In genomic region chr15:75942464-75942863, GRCh38 we compare ENCODE assay signal across 16 cellular contexts. TPM values are rescaled to one million over a fixed set of nuclear protein-coding genes. Genes with fewer than 3 reads are reported as not detected.
DNase-seq lines count a peak whose midpoint lies in the region; ATAC-seq, FAIRE-seq and TF ChIP-seq lines count a peak whose summit lies in the region.
"Had no signal": no experiment of that assay in that cellular context is flagged by ENCODE, and none has a peak within 500 bp of the region (broad histone marks: within the 10 kb centered on the region; RNA-seq: fewer than 3 reads in every experiment).

No MANE protein-coding gene starts in this region.

- DNase-seq in NCI-H82 (lab: John Stamatoyannopoulos, UW) (peak; percentile 31), NCI-H82 treated with DMSO at 0.1 percent for 48 hours (lab: John Stamatoyannopoulos, UW; ENCODE audit: unreplicated experiment) (no peak), A549 (ENCODE audit: low read depth in 1 of 2, low spot score in 1 of 2) (no peak), GM12878 (ENCODE audit: low read depth, low spot score) (no peak), HepG2 (ENCODE audit: low spot score) (no peak), DMS 273 treated with DMSO at 0.1 percent for 48 hours (lab: John Stamatoyannopoulos, UW) (no peak)
- DNase-seq: AML-193; CD8-positive, alpha-beta memory T cell; DMS53; GF-D8; GOT3 had no signal

- H3K79me2 ChIP-seq in GM12878 (ENCODE audit: control insufficient read depth, insufficient read depth, low read length) (no peaks in the 10 kb centered on the region), HepG2 (ENCODE audit: insufficient read depth, low read length) (no peaks in the 10 kb centered on the region)

- H3K4me1 ChIP-seq in A549 (0 out of 3 replicates have a peak, but pooled peaks cover 4% of the 10 kb centered on the region), GM12878 (ENCODE audit: control insufficient read depth, insufficient read depth, low read length) (no peaks in the 10 kb centered on the region), HepG2 (ENCODE audit: insufficient read depth, low read length) (no peaks in the 10 kb centered on the region; the same call in 1 of the 2 replicates)
- H3K4me1 ChIP-seq: Caco-2, HAP-1 had no signal

- no peak overlapping the region for H3K4me3 ChIP-seq in A549
- H3K4me3 ChIP-seq in GM12878 = no peak overlapping the region
- H3K4me3 ChIP-seq in HepG2 (replicated peaks in 1 of 3; ENCODE audit: insufficient read depth in 1 of 3, low read depth in 2 of 3, low read length in 3 of 3) = no peak overlapping the region
- H3K4me3 ChIP-seq: BLaER1, HAP-1 had no signal

- intact Hi-C loops in GM12878 (cut with micrococcal nuclease; ENCODE audit: unreplicated experiment) = no loop called here
- intact Hi-C loops in HepG2 (cut with micrococcal nuclease; ENCODE audit: unreplicated experiment) = no loop called here

- FAIRE-seq in A549 (lab: Jason Lieb, UNC) = peak; percentile 54
- FAIRE-seq in GM12878 (lab: Jason Lieb, UNC) = no peak
- FAIRE-seq in HepG2 (lab: Jason Lieb, UNC) = no peak

- SMC1A ChIA-PET in GM12878 (lab: Charles Lee; ENCODE audit: uncharacterized antibody, unreplicated experiment) = no interaction called here

- H3K9me3 ChIP-seq in A549 = no peaks in the 10 kb centered on the region
- no peaks in the 10 kb centered on the region for H3K9me3 ChIP-seq in GM12878 (replicated peaks; ENCODE audit: control insufficient read depth, insufficient read depth, low read length)
- H3K9me3 ChIP-seq in HepG2 (ENCODE audit: low read length) = no peaks in the 10 kb centered on the region
- H3K9me3 ChIP-seq: BLaER1, Caco-2, HAP-1 had no signal

- POLR2A ChIA-PET in A549 (lab: Yijun Ruan, JAX) (no interaction called here), GM12878 (lab: Charles Lee) (interaction anchor here (1.0 kb wide), 1 partner anchor 14 kb away, joined by 5 read pairs; no protein-coding TSS in a partner anchor), HepG2 (lab: Yijun Ruan, JAX) (no interaction called here)

- TF ChIP-seq CTCF in A549 (IDR thresholded peaks at IDR 0.05) (no peak), GM12878 (IDR thresholded peaks at IDR 0.05 in 2 of 3, conservative IDR thresholded peaks at IDR 0.05 in 1 of 3; ENCODE audit: control insufficient read depth in 2 of 3, extremely low read depth in 1 of 3, insufficient read depth in 1 of 3, low read depth in 3 of 3, low read length in 3 of 3) (no peak), HepG2 (CRISPR knock-in tag; IDR thresholded peaks at IDR 0.05) (no peak)

- BruUV-seq in GM12878 (replicated peaks; lab: Mats Ljungman, UMichigan) = no TSS peak
- BruUV-seq in HepG2 (replicated peaks; lab: Mats Ljungman, UMichigan) = no TSS peak

- no peak for TF ChIP-seq POLR2A in A549 (IDR thresholded peaks at IDR 0.05; ENCODE audit: low read length)
- 0 out of 2 replicates have a peak, but pooled peaks have one; percentile 19 for TF ChIP-seq POLR2A in GM12878 (IDR thresholded peaks at IDR 0.05; ENCODE audit: low read depth, low read length)
- TF ChIP-seq POLR2A in HepG2 (IDR thresholded peaks at IDR 0.05; ENCODE audit: insufficient read depth in 1 of 2, low read depth in 2 of 2, low read length in 2 of 2) = no peak

- H3K4me2 ChIP-seq in A549 (no peak overlapping the region), GM12878 (ENCODE audit: control insufficient read depth, insufficient read depth) (no peak overlapping the region), HepG2 (ENCODE audit: low read depth, low read length) (no peak overlapping the region)
- H3K4me2 ChIP-seq: BLaER1 had no signal

- 89% methylated on average over 3 of the region's 3 CpGs for WGBS in A549 (ENCODE audit: missing lambda C conversion rate)
- WGBS in GM12878 (ENCODE audit: insufficient coverage, insufficient replicate concordance, low lambda C conversion rate, missing lambda C conversion rate) = 96% methylated on average over 3 of the region's 3 CpGs
- 29% methylated on average over 3 of the region's 3 CpGs for WGBS in HepG2 (ENCODE audit: low lambda C conversion rate)

- H3K36me3 ChIP-seq in GM12878 (ENCODE audit: control insufficient read depth in 2 of 2, insufficient read depth in 2 of 2, low read length in 1 of 2) (peaks cover 1 to 5% of the 10 kb centered on the region in 2 experiments; a peak in 2 of 4 replicates), HepG2 (replicated peaks in 1 of 2; ENCODE audit: control insufficient read depth in 1 of 2, insufficient read depth in 2 of 2, low read length in 2 of 2) (peaks cover 2 to 5% of the 10 kb centered on the region in 2 experiments; a peak in 4 of 5 replicates)

- H2AFZ ChIP-seq in GM12878 (ENCODE audit: control insufficient read depth, low read depth, low read length) (no peak overlapping the region), HepG2 (ENCODE audit: low read length) (no peak overlapping the region)

- CTCF ChIA-PET in A549 (lab: Yijun Ruan, JAX) (interaction anchor here (1.2 to 1.3 kb wide), 2 partner anchors 9 to 14 kb away, joined by 3 to 4 read pairs; no protein-coding TSS in a partner anchor), GM12878 (lab: Yijun Ruan, JAX) (no interaction called here), HepG2 (lab: Yijun Ruan, JAX; ENCODE audit: low intra/inter-chr PET ratio, low total read pairs) (no interaction called here)

- H3K27me3 ChIP-seq in GM12878 (replicated peaks in 1 of 2; ENCODE audit: control insufficient read depth in 2 of 2, insufficient read depth in 2 of 2, low read length in 1 of 2) = no peaks in the 10 kb centered on the region
- no peaks in the 10 kb centered on the region for H3K27me3 ChIP-seq in HepG2 (ENCODE audit: control insufficient read depth in 1 of 2, insufficient read depth in 2 of 2, low read length in 2 of 2)
- H3K27me3 ChIP-seq: BLaER1 had no signal

- no peak overlapping the region for H3K9ac ChIP-seq in GM12878 (ENCODE audit: control insufficient read depth, insufficient read depth, low read length)
- H3K9ac ChIP-seq in HepG2 (ENCODE audit: insufficient read depth, low read depth, low read length) = no peak overlapping the region
- H3K9ac ChIP-seq: BLaER1 had no signal

- no peak for TF ChIP-seq EP300 in A549 (IDR thresholded peaks at IDR 0.05)
- TF ChIP-seq EP300 in GM12878 (IDR thresholded peaks at IDR 0.05; ENCODE audit: borderline replicate concordance in 1 of 2, control insufficient read depth in 1 of 2, low read depth in 2 of 2, low read length in 2 of 2) = no peak
- TF ChIP-seq EP300 in HepG2 (IDR thresholded peaks at IDR 0.05; ENCODE audit: low read depth in 2 of 2, low read length in 2 of 2) = no peak
- no peak for TF ChIP-seq EP300 in HepG2 (CRISPR knock-in tag; IDR thresholded peaks at IDR 0.05; ENCODE audit: borderline replicate concordance)

- no peak for TF ChIP-seq RAD21 in A549 (conservative IDR thresholded peaks at IDR 0.05 in 1 of 2, IDR thresholded peaks at IDR 0.05 in 1 of 2)
- TF ChIP-seq RAD21 in GM12878 (IDR thresholded peaks at IDR 0.05; ENCODE audit: insufficient read depth, low read depth, low read length) = no peak
- TF ChIP-seq RAD21 in HepG2 (CRISPR knock-in tag; IDR thresholded peaks at IDR 0.05) = no peak

- RAD21 ChIA-PET in GM12878 (lab: Charles Lee; ENCODE audit: unreplicated experiment) = no interaction called here

- in situ Hi-C loops in GM12878 (cut with MboI) (no loop called here), HepG2 (cut with HindIII; ENCODE audit: extremely low pct_ligation_motif_present, low pct_unique_long_range_greater_than_20kb) (no loop called here)

- H3K27ac ChIP-seq in A549 = no peak overlapping the region
- H3K27ac ChIP-seq in GM12878 (ENCODE audit: control insufficient read depth, insufficient read depth) = no peak overlapping the region
- H3K27ac ChIP-seq in HepG2 (ENCODE audit: extremely low read length, insufficient read depth, low read length) = no peak overlapping the region
- H3K27ac ChIP-seq: 22Rv1, BLaER1 had no signal

- H4K20me1 ChIP-seq in GM12878 (ENCODE audit: control insufficient read depth, insufficient read depth) = no peaks in the 10 kb centered on the region
- no peaks in the 10 kb centered on the region for H4K20me1 ChIP-seq in HepG2 (ENCODE audit: insufficient read depth, low read length)
- H4K20me1 ChIP-seq: BLaER1 had no signal

- ATAC-seq in A549 = peak in 1 of 2 experiments; percentile 52; a peak in 2 of 6 replicates
- no peak for ATAC-seq in GM12878
- peak; percentile 81 for ATAC-seq in HepG2
- no peak for ATAC-seq in esophagus mucosa

RNA-seq across cellular contexts. Expression of gene FBXO22, which starts 38.8 kb away (rescaled TPM):
- polyA plus RNA-seq in A549 (2011; rRNA removed) (123 and 133 TPM in 2 replicates), A549 (2017; fragmentation: RNase III; extraction: RNeasy Plus Mini Kit Qiagen cat#74134 plus additional on column Dnase treatment) (74.6 to 76.2 TPM (median 75.1 TPM) in 3 replicates), GM12878 (2011; rRNA removed) (72.6 and 91.4 TPM in 2 replicates), GM12878 (2014; fragmentation: Illumina TruSeq; extraction: Trizol) (41.8 and 48.7 TPM in 2 replicates), GM12878 (2014; fragmentation: Nextera tagmentation; extraction: Ambion mirVana) (10 to 100 TPM; 15.2 to 19.1 TPM), GM12878 (2014; rRNA removed) (38.0 and 43.8 TPM in 2 replicates), GM12878 (2016; fragmentation: Nextera tagmentation; extraction: Ambion mirVana) (100 to 1,000 TPM in 1 of 2 experiments, 10 to 100 TPM in 1; 92.9 to 110 TPM), HepG2 (2011; rRNA removed) (42.5 and 45.7 TPM in 2 replicates)
- polyA plus RNA-seq in A549 (2012; cell fraction: cytosol; rRNA removed) = 53.2 and 59.2 TPM in 2 replicates
- 30.1 and 32.7 TPM in 2 replicates for polyA plus RNA-seq in A549 (2012; cell fraction: nucleus; rRNA removed)
- polyA minus RNA-seq in A549 (2011; rRNA and poly(A)+ RNA removed) = 81.7 and 82.0 TPM in 2 replicates
- total RNA-seq in GM12878 (2013; cell fraction: nucleolus; rRNA removed) = 111 TPM in 2 replicates
- total RNA-seq in GM12878 (2014; rRNA removed) (39.1 and 44.7 TPM in 2 replicates), GM12878 (2014; rRNA removed; fragmentation: Illumina TruSeq; extraction: Trizol) (32.8 and 34.8 TPM in 2 replicates), GM12878 (2021) (46.8 and 50.0 TPM in 2 replicates), HepG2 (2016; rRNA removed; fragmentation: Illumina TruSeq; extraction: Trizol) (112 and 179 TPM in 2 replicates), esophagus mucosa (23.8 TPM)
- polyA plus RNA-seq in GM12878 (2011; ENCODE audit: low read depth) = 26.0 TPM
- polyA plus RNA-seq in GM12878 (2011; cell fraction: cytosol; rRNA removed) = 39.7 and 54.9 TPM in 2 replicates
- polyA plus RNA-seq in GM12878 (2011; cell fraction: nucleus; rRNA removed) = 48.6 and 55.9 TPM in 2 replicates
- 17.4 and 30.4 TPM in 2 replicates for polyA plus RNA-seq in GM12878 (2012)
- polyA minus RNA-seq in GM12878 (2011; rRNA and poly(A)+ RNA removed) = 48.4 and 54.1 TPM in 2 replicates
- polyA minus RNA-seq in GM12878 (2011; cell fraction: cytosol; rRNA and poly(A)+ RNA removed) = 17.4 and 33.4 TPM in 2 replicates
- polyA minus RNA-seq in GM12878 (2011; cell fraction: nucleus; rRNA and poly(A)+ RNA removed) = 25.0 and 42.4 TPM in 2 replicates
- total RNA-seq in HepG2 (2016; cell fraction: cytosol; rRNA removed; fragmentation: Illumina TruSeq; extraction: Trizol; ENCODE audit: low read depth) = 21.5 and 24.9 TPM in 2 replicates
- total RNA-seq in HepG2 (2016; cell fraction: insoluble cytoplasmic fraction; rRNA removed; fragmentation: Illumina TruSeq; extraction: Trizol) = 120 and 197 TPM in 2 replicates
- 48.5 and 56.0 TPM in 2 replicates for total RNA-seq in HepG2 (2016; cell fraction: membrane; rRNA removed; fragmentation: Illumina TruSeq; extraction: Trizol)
- 74.1 and 87.3 TPM in 2 replicates for total RNA-seq in HepG2 (2016; cell fraction: nucleus; rRNA removed; fragmentation: Illumina TruSeq; extraction: Trizol)
- polyA plus RNA-seq in HepG2 (2011; cell fraction: cytosol; rRNA removed) = 29.7 and 36.0 TPM in 2 replicates
- 27.8 and 32.3 TPM in 2 replicates for polyA plus RNA-seq in HepG2 (2011; cell fraction: nucleus; rRNA removed)
- polyA plus RNA-seq in HepG2 (2012) = 49.1 and 62.3 TPM in 2 replicates
- 22.4 and 27.7 TPM in 2 replicates for polyA plus RNA-seq in HepG2 (2016; cell fraction: cytosol; fragmentation: Illumina TruSeq; extraction: Trizol; ENCODE audit: low read depth)
- polyA plus RNA-seq in HepG2 (2016; cell fraction: insoluble cytoplasmic fraction; fragmentation: Illumina TruSeq; extraction: Trizol; ENCODE audit: low read depth) = 149 and 155 TPM in 2 replicates
- 36.1 and 39.4 TPM in 2 replicates for polyA plus RNA-seq in HepG2 (2016; cell fraction: membrane; fragmentation: Illumina TruSeq; extraction: Trizol; ENCODE audit: low read depth)
- polyA plus RNA-seq in HepG2 (2016; cell fraction: nucleus; fragmentation: Illumina TruSeq; extraction: Trizol; ENCODE audit: insufficient read depth, low read depth) = 78.1 and 88.1 TPM in 2 replicates
- polyA minus RNA-seq in HepG2 (2011; rRNA and poly(A)+ RNA removed; ENCODE audit: low replicate concordance) = 79.9 and 90.6 TPM in 2 replicates
- polyA minus RNA-seq in HepG2 (2011; cell fraction: cytosol; rRNA and poly(A)+ RNA removed) = 46.8 and 48.9 TPM in 2 replicates
- 61.4 and 66.2 TPM in 2 replicates for polyA minus RNA-seq in HepG2 (2011; cell fraction: nucleus; rRNA and poly(A)+ RNA removed)
